1 cellular context compared by ENCODE assay signal in genomic region chr5:56003633-56004032, GRCh38.
TF ChIP-seq lines count a peak whose summit lies in the region.

No MANE protein-coding gene starts in this region.

TF ChIP-seq in H1, 55 proteins besides CTCF, POLR2A, EP300 and RAD21:
- TF ChIP-seq CTBP2 (IDR thresholded peaks at IDR 0.05; ENCODE audit: borderline replicate concordance, insufficient read depth, insufficient read length, low read length) (no peak), RXRA (IDR thresholded peaks at IDR 0.05; ENCODE audit: insufficient read depth, low read depth, low read length) (no peak), POU5F1 (IDR thresholded peaks at IDR 0.05; ENCODE audit: low read depth, low read length) (no peak), TBP (IDR thresholded peaks at IDR 0.05; ENCODE audit: low read depth, low read length) (no peak), RBBP5 (IDR thresholded peaks at IDR 0.05; ENCODE audit: borderline replicate concordance, low read depth, low read length) (no peak), KDM1A (IDR thresholded peaks at IDR 0.05; ENCODE audit: borderline replicate concordance, low read length) (no peak), TAF7 (optimal IDR thresholded peaks at IDR 0.05; ENCODE audit: borderline replicate concordance, low read depth, low read length) (no peak), SP1 (IDR thresholded peaks at IDR 0.05; ENCODE audit: low read depth, low read length) (no peak), YY1 (IDR thresholded peaks at IDR 0.05; ENCODE audit: low read depth, low read length) (no peak)
- TF ChIP-seq, protein P1, sequence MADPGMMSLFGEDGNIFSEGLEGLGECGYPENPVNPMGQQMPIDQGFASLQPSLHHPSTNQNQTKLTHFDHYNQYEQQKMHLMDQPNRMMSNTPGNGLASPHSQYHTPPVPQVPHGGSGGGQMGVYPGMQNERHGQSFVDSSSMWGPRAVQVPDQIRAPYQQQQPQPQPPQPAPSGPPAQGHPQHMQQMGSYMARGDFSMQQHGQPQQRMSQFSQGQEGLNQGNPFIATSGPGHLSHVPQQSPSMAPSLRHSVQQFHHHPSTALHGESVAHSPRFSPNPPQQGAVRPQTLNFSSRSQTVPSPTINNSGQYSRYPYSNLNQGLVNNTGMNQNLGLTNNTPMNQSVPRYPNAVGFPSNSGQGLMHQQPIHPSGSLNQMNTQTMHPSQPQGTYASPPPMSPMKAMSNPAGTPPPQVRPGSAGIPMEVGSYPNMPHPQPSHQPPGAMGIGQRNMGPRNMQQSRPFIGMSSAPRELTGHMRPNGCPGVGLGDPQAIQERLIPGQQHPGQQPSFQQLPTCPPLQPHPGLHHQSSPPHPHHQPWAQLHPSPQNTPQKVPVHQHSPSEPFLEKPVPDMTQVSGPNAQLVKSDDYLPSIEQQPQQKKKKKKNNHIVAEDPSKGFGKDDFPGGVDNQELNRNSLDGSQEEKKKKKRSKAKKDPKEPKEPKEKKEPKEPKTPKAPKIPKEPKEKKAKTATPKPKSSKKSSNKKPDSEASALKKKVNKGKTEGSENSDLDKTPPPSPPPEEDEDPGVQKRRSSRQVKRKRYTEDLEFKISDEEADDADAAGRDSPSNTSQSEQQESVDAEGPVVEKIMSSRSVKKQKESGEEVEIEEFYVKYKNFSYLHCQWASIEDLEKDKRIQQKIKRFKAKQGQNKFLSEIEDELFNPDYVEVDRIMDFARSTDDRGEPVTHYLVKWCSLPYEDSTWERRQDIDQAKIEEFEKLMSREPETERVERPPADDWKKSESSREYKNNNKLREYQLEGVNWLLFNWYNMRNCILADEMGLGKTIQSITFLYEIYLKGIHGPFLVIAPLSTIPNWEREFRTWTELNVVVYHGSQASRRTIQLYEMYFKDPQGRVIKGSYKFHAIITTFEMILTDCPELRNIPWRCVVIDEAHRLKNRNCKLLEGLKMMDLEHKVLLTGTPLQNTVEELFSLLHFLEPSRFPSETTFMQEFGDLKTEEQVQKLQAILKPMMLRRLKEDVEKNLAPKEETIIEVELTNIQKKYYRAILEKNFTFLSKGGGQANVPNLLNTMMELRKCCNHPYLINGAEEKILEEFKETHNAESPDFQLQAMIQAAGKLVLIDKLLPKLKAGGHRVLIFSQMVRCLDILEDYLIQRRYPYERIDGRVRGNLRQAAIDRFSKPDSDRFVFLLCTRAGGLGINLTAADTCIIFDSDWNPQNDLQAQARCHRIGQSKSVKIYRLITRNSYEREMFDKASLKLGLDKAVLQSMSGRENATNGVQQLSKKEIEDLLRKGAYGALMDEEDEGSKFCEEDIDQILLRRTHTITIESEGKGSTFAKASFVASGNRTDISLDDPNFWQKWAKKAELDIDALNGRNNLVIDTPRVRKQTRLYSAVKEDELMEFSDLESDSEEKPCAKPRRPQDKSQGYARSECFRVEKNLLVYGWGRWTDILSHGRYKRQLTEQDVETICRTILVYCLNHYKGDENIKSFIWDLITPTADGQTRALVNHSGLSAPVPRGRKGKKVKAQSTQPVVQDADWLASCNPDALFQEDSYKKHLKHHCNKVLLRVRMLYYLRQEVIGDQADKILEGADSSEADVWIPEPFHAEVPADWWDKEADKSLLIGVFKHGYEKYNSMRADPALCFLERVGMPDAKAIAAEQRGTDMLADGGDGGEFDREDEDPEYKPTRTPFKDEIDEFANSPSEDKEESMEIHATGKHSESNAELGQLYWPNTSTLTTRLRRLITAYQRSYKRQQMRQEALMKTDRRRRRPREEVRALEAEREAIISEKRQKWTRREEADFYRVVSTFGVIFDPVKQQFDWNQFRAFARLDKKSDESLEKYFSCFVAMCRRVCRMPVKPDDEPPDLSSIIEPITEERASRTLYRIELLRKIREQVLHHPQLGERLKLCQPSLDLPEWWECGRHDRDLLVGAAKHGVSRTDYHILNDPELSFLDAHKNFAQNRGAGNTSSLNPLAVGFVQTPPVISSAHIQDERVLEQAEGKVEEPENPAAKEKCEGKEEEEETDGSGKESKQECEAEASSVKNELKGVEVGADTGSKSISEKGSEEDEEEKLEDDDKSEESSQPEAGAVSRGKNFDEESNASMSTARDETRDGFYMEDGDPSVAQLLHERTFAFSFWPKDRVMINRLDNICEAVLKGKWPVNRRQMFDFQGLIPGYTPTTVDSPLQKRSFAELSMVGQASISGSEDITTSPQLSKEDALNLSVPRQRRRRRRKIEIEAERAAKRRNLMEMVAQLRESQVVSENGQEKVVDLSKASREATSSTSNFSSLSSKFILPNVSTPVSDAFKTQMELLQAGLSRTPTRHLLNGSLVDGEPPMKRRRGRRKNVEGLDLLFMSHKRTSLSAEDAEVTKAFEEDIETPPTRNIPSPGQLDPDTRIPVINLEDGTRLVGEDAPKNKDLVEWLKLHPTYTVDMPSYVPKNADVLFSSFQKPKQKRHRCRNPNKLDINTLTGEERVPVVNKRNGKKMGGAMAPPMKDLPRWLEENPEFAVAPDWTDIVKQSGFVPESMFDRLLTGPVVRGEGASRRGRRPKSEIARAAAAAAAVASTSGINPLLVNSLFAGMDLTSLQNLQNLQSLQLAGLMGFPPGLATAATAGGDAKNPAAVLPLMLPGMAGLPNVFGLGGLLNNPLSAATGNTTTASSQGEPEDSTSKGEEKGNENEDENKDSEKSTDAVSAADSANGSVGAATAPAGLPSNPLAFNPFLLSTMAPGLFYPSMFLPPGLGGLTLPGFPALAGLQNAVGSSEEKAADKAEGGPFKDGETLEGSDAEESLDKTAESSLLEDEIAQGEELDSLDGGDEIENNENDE (IDR thresholded peaks at IDR 0.05; ENCODE audit: insufficient replicate concordance, low read length) = no peak
- TF ChIP-seq, protein P2, sequence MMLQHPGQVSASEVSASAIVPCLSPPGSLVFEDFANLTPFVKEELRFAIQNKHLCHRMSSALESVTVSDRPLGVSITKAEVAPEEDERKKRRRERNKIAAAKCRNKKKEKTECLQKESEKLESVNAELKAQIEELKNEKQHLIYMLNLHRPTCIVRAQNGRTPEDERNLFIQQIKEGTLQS (IDR thresholded peaks at IDR 0.05; ENCODE audit: insufficient read depth, low read depth, low read length) = no peak
